ENCODE assay signal across 1 cellular context in genomic region chr16:85137323-85138072, GRCh38.
A peak's percentile ranks its signal among the peaks of the same experiment; 100 is the strongest.
TF ChIP-seq lines count a peak whose summit lies in the region.

No MANE protein-coding gene starts in this region.

TF ChIP-seq in HepG2, 621 proteins besides CTCF, POLR2A, EP300 and RAD21 (continued from another document and continues in another):
- TF ChIP-seq, protein P1, sequence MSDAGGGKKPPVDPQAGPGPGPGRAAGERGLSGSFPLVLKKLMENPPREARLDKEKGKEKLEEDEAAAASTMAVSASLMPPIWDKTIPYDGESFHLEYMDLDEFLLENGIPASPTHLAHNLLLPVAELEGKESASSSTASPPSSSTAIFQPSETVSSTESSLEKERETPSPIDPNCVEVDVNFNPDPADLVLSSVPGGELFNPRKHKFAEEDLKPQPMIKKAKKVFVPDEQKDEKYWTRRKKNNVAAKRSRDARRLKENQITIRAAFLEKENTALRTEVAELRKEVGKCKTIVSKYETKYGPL (CRISPR knock-in tag; IDR thresholded peaks at IDR 0.05): peak; percentile 99
- peak; percentile 89 for TF ChIP-seq ZNF275 (CRISPR knock-in tag; IDR thresholded peaks at IDR 0.05; ENCODE audit: borderline replicate concordance)
- 0 out of 2 replicates have a peak, but pooled peaks have one; percentile 72 for TF ChIP-seq GTF3A (CRISPR knock-in tag; conservative IDR thresholded peaks at IDR 0.05)
- 0 out of 2 replicates have a peak, but pooled peaks have one; percentile 34 for TF ChIP-seq ZSCAN31 (CRISPR knock-in tag; IDR thresholded peaks at IDR 0.05; ENCODE audit: low read depth)
- peak; percentile 93; the same call in 1 of the 2 replicates for TF ChIP-seq ZNF710 (CRISPR knock-in tag; IDR thresholded peaks at IDR 0.05; ENCODE audit: borderline replicate concordance)
- TF ChIP-seq FIP1L1 (IDR thresholded peaks at IDR 0.05; ENCODE audit: borderline replicate concordance, insufficient read depth, low read depth, low read length): no peak
- no peak for TF ChIP-seq PAF1 (CRISPR knock-in tag; IDR thresholded peaks at IDR 0.05)
- TF ChIP-seq ISX (CRISPR knock-in tag; conservative IDR thresholded peaks at IDR 0.05): no peak
- TF ChIP-seq, protein P2, sequence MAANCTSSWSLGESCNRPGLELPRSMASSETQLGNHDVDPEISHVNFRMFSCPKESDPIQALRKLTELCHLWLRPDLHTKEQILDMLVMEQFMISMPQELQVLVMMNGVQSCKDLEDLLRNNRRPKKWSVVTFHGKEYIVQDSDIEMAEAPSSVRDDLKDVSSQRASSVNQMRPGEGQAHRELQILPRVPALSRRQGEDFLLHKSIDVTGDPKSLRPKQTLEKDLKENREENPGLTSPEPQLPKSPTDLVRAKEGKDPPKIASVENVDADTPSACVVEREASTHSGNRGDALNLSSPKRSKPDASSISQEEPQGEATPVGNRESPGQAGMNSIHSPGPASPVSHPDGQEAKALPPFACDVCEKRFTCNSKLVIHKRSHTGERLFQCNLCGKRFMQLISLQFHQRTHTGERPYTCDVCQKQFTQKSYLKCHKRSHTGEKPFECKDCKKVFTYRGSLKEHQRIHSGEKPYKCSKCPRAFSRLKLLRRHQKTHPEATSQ (CRISPR knock-in tag; IDR thresholded peaks at IDR 0.05; ENCODE audit: borderline replicate concordance): no peak
- TF ChIP-seq, protein P3, sequence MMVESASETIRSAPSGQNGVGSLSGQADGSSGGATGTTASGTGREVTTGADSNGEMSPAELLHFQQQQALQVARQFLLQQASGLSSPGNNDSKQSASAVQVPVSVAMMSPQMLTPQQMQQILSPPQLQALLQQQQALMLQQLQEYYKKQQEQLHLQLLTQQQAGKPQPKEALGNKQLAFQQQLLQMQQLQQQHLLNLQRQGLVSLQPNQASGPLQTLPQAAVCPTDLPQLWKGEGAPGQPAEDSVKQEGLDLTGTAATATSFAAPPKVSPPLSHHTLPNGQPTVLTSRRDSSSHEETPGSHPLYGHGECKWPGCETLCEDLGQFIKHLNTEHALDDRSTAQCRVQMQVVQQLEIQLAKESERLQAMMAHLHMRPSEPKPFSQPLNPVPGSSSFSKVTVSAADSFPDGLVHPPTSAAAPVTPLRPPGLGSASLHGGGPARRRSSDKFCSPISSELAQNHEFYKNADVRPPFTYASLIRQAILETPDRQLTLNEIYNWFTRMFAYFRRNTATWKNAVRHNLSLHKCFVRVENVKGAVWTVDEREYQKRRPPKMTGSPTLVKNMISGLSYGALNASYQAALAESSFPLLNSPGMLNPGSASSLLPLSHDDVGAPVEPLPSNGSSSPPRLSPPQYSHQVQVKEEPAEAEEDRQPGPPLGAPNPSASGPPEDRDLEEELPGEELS (CRISPR knock-in tag; IDR thresholded peaks at IDR 0.05): peak; percentile 57; the same call in 1 of the 2 replicates
- TF ChIP-seq SMAD9 (CRISPR knock-in tag; IDR thresholded peaks at IDR 0.05): no peak
- peak; percentile 65; the same call in 1 of the 2 replicates for TF ChIP-seq ZNF619 (CRISPR knock-in tag; IDR thresholded peaks at IDR 0.05)
- TF ChIP-seq ZNF574 (CRISPR knock-in tag; IDR thresholded peaks at IDR 0.05): peak; percentile 71
- no peak for TF ChIP-seq ASH2L (IDR thresholded peaks at IDR 0.05; ENCODE audit: insufficient read length, low read depth, low read length)
- 0 out of 2 replicates have a peak, but pooled peaks have one; percentile 39 for TF ChIP-seq ATM (IDR thresholded peaks at IDR 0.05; ENCODE audit: borderline replicate concordance)
- TF ChIP-seq ZNF337 (CRISPR knock-in tag; IDR thresholded peaks at IDR 0.05; ENCODE audit: borderline replicate concordance, low read depth): no peak
- no peak for TF ChIP-seq ZNF530 (CRISPR knock-in tag; IDR thresholded peaks at IDR 0.05; ENCODE audit: low read depth)
- peak; percentile 7 for TF ChIP-seq ZEB1 (IDR thresholded peaks at IDR 0.05; ENCODE audit: insufficient replicate concordance, low read depth)
- TF ChIP-seq, protein P4, sequence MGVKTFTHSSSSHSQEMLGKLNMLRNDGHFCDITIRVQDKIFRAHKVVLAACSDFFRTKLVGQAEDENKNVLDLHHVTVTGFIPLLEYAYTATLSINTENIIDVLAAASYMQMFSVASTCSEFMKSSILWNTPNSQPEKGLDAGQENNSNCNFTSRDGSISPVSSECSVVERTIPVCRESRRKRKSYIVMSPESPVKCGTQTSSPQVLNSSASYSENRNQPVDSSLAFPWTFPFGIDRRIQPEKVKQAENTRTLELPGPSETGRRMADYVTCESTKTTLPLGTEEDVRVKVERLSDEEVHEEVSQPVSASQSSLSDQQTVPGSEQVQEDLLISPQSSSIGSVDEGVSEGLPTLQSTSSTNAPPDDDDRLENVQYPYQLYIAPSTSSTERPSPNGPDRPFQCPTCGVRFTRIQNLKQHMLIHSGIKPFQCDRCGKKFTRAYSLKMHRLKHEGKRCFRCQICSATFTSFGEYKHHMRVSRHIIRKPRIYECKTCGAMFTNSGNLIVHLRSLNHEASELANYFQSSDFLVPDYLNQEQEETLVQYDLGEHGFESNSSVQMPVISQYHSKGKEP (CRISPR knock-in tag; IDR thresholded peaks at IDR 0.05): no peak
- no peak; the same call in 1 of the 2 replicates for TF ChIP-seq EED (CRISPR knock-in tag; IDR thresholded peaks at IDR 0.05)
- no peak for TF ChIP-seq KLF13 (CRISPR knock-in tag; IDR thresholded peaks at IDR 0.05)
- TF ChIP-seq ZNF839 (CRISPR knock-in tag; IDR thresholded peaks at IDR 0.05; ENCODE audit: borderline replicate concordance): peak; percentile 44; the same call in 1 of the 2 replicates
- peak; percentile 26 for TF ChIP-seq AGO1 (IDR thresholded peaks at IDR 0.05; ENCODE audit: low read depth, low read length, poor library complexity, severe bottlenecking)
- TF ChIP-seq AFF4 (CRISPR knock-in tag; IDR thresholded peaks at IDR 0.05): peak; percentile 79
- peak; percentile 32; the same call in 1 of the 2 replicates for TF ChIP-seq SMAD1 (CRISPR knock-in tag; IDR thresholded peaks at IDR 0.05; ENCODE audit: borderline replicate concordance, low read depth)
- TF ChIP-seq ZZZ3 (CRISPR knock-in tag; IDR thresholded peaks at IDR 0.05; ENCODE audit: borderline replicate concordance): no peak
- TF ChIP-seq PCBP2 (optimal IDR thresholded peaks at IDR 0.05; ENCODE audit: low read depth, low read length, poor library complexity, severe bottlenecking): no peak
- no peak for TF ChIP-seq SRSF4 (IDR thresholded peaks at IDR 0.05; ENCODE audit: low read depth, low read length, poor library complexity, severe bottlenecking)
- TF ChIP-seq TSC22D2 (CRISPR knock-in tag; IDR thresholded peaks at IDR 0.05; ENCODE audit: borderline replicate concordance): peak; percentile 75; the same call in 1 of the 2 replicates
- TF ChIP-seq THAP11 (CRISPR knock-in tag; IDR thresholded peaks at IDR 0.05): peak; percentile 72
- no peak for TF ChIP-seq JARID2 (CRISPR knock-in tag; IDR thresholded peaks at IDR 0.05; ENCODE audit: insufficient replicate concordance)
- TF ChIP-seq NFE2 (CRISPR knock-in tag; IDR thresholded peaks at IDR 0.05): no peak
- no peak for TF ChIP-seq TOE1 (CRISPR knock-in tag; IDR thresholded peaks at IDR 0.05)
- 0 out of 2 replicates have a peak, but pooled peaks have one; percentile 70 for TF ChIP-seq ZFP36L1 (CRISPR knock-in tag; IDR thresholded peaks at IDR 0.05)
- TF ChIP-seq SSRP1 (CRISPR knock-in tag; IDR thresholded peaks at IDR 0.05): no peak
- TF ChIP-seq, protein P5, sequence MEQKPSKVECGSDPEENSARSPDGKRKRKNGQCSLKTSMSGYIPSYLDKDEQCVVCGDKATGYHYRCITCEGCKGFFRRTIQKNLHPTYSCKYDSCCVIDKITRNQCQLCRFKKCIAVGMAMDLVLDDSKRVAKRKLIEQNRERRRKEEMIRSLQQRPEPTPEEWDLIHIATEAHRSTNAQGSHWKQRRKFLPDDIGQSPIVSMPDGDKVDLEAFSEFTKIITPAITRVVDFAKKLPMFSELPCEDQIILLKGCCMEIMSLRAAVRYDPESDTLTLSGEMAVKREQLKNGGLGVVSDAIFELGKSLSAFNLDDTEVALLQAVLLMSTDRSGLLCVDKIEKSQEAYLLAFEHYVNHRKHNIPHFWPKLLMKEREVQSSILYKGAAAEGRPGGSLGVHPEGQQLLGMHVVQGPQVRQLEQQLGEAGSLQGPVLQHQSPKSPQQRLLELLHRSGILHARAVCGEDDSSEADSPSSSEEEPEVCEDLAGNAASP (CRISPR knock-in tag; IDR thresholded peaks at IDR 0.05; ENCODE audit: borderline replicate concordance): peak; percentile 97
- TF ChIP-seq JUN (CRISPR knock-in tag; IDR thresholded peaks at IDR 0.05): peak; percentile 71; the same call in 1 of the 2 replicates
- TF ChIP-seq SNAPC2 (CRISPR knock-in tag; IDR thresholded peaks at IDR 0.05): no peak
- TF ChIP-seq, protein P6, sequence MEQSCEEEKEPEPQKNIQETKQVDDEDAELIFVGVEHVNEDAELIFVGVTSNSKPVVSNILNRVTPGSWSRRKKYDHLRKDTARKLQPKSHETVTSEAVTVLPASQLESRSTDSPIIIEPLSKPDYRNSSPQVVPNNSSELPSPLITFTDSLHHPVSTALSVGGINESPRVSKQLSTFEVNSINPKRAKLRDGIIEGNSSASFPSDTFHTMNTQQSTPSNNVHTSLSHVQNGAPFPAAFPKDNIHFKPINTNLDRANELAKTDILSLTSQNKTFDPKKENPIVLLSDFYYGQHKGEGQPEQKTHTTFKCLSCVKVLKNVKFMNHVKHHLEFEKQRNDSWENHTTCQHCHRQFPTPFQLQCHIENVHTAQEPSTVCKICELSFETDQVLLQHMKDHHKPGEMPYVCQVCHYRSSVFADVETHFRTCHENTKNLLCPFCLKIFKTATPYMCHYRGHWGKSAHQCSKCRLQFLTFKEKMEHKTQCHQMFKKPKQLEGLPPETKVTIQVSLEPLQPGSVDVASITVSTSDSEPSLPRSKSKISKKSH (CRISPR knock-in tag; IDR thresholded peaks at IDR 0.05; ENCODE audit: borderline replicate concordance): peak; percentile 89
- no peak for TF ChIP-seq ATAD3A (CRISPR knock-in tag; IDR thresholded peaks at IDR 0.05)
